In genomic region chr11:57345555-57346151, GRCh38 we compare ENCODE assay signal across 8 cellular contexts. TPM values are rescaled to one million over a fixed set of nuclear protein-coding genes. Genes with fewer than 3 reads are reported as not detected.
DNase-seq lines count a peak whose midpoint lies in the region; ATAC-seq lines count a peak whose summit lies in the region.

No MANE protein-coding gene starts in this region.

- no peak overlapping the region for H4K8ac ChIP-seq in trophoblast cell (ENCODE audit: low read depth, low read length)

- H3K9me3 ChIP-seq in SJCRH30 (replicated peaks) (no peaks in the 10 kb centered on the region), trophoblast cell (ENCODE audit: insufficient read depth, low read depth, low read length) (no peaks in the 10 kb centered on the region), aorta (ENCODE audit: control insufficient read depth, low read length) (no peaks in the 10 kb centered on the region)

- no peak overlapping the region for H4K12ac ChIP-seq in trophoblast cell (ENCODE audit: low read depth, low read length)

- no peak overlapping the region for H2BK120ac ChIP-seq in trophoblast cell (ENCODE audit: insufficient read depth, low read length, poor library complexity)

- no peak overlapping the region for H3K4ac ChIP-seq in trophoblast cell (ENCODE audit: low read depth, low read length)

- H2BK5ac ChIP-seq in trophoblast cell (ENCODE audit: low read depth, low read length, poor library complexity): no peak overlapping the region

- H3K27me3 ChIP-seq in SJCRH30: peaks cover 6% of the 10 kb centered on the region
- H3K27me3 ChIP-seq in trophoblast cell (ENCODE audit: insufficient read depth, low read length): no peaks in the 10 kb centered on the region
- H3K27me3 ChIP-seq in aorta (ENCODE audit: control insufficient read depth in 1 of 2, insufficient read depth in 2 of 2, low read length in 1 of 2): no peaks in the 10 kb centered on the region

- H3K27ac ChIP-seq in SJCRH30: no peak overlapping the region
- H3K27ac ChIP-seq in trophoblast cell (ENCODE audit: low read depth, low read length): no peak overlapping the region
- H3K27ac ChIP-seq in aorta (ENCODE audit: low read depth in 1 of 2, low read length in 2 of 2): no peak overlapping the region

- H3K18ac ChIP-seq in trophoblast cell (ENCODE audit: low read length): no peak overlapping the region

- no peak overlapping the region for H3K14ac ChIP-seq in trophoblast cell (ENCODE audit: low read length)

- H2AK5ac ChIP-seq in trophoblast cell (ENCODE audit: low read length): no peak overlapping the region

- H3K4me1 ChIP-seq in SJCRH30 (no peaks in the 10 kb centered on the region), trophoblast cell (ENCODE audit: control insufficient read depth in 1 of 2, insufficient read depth in 2 of 2, low read length in 2 of 2) (peaks cover 0 to 3% of the 10 kb centered on the region in 2 experiments), aorta (ENCODE audit: control insufficient read depth in 1 of 2, insufficient read depth in 2 of 2, low read length in 2 of 2) (no peaks in the 10 kb centered on the region)

- H2AFZ ChIP-seq in trophoblast cell (ENCODE audit: insufficient read depth, low read length, poor library complexity): no peak overlapping the region

- H3K4me3 ChIP-seq in SJCRH30 (no peak overlapping the region), trophoblast cell (ENCODE audit: low read depth, low read length) (no peak overlapping the region), aorta (ENCODE audit: low read length in 2 of 2) (no peak overlapping the region)

- H3K23ac ChIP-seq in trophoblast cell (ENCODE audit: low read length): no peak overlapping the region

- H3K4me2 ChIP-seq in trophoblast cell (ENCODE audit: low read length): no peak overlapping the region

- H3K79me2 ChIP-seq in trophoblast cell (ENCODE audit: control insufficient read depth, insufficient read depth, low read length, poor library complexity): no peaks in the 10 kb centered on the region

- peaks cover 1% of the 10 kb centered on the region for H3K79me1 ChIP-seq in trophoblast cell (ENCODE audit: low read length)

- no peak overlapping the region for H3K9ac ChIP-seq in trophoblast cell (ENCODE audit: low read length)

- ATAC-seq in GM21529 (IDR thresholded peaks at IDR 0.05; ENCODE audit: unreplicated experiment) (peak; percentile 75), aorta (ENCODE audit: low FRiP score) (peak; percentile 74)

- intact Hi-C loops in aorta (cut with DNase I): loop anchor here in 1 of 2 donors (5.0 to 10.0 kb wide), 3 partner anchors 137 to 501 kb away; no protein-coding TSS in a partner anchor

- no peak overlapping the region for H4K91ac ChIP-seq in trophoblast cell (ENCODE audit: low read depth, low read length)

- DNase-seq in DMS 273 treated with DMSO at 0.1 percent for 48 hours (lab: John Stamatoyannopoulos, UW): peak; percentile 24
- DNase-seq in LHCN-M2 (ENCODE audit: low read depth): peak; percentile 55
- DNase-seq in SJCRH30: peak; percentile 64 to 87
- DNase-seq in activated gamma-delta T cell treated with anti-CD3 and anti-CD28 coated beads, Interleukin-2, amount 50 U/mL, for 16 hours (ENCODE audit: low read depth): peak; percentile 53
- peak; percentile 82 for DNase-seq in germinal center (ENCODE audit: low spot score)
- DNase-seq in trophoblast cell: peak; percentile 65 to 87
- DNase-seq in aorta: peak; percentile 69 to 81

- H3K36me3 ChIP-seq in SJCRH30 (no peaks in the 10 kb centered on the region), trophoblast cell (ENCODE audit: control insufficient read depth in 1 of 2, insufficient read depth in 2 of 2, low read length in 2 of 2) (no peaks in the 10 kb centered on the region), aorta (ENCODE audit: control insufficient read depth in 1 of 2, insufficient read depth in 2 of 2, low read length in 1 of 2) (no peaks in the 10 kb centered on the region)

- WGBS in trophoblast cell (ENCODE audit: extremely low coverage, insufficient coverage, insufficient read length): no CpG with 5 or more reads among the region's 11 CpGs
- 19 to 21% methylated on average over 11 of the region's 11 CpGs for WGBS in aorta, 2 donors

- no peak overlapping the region for H2BK12ac ChIP-seq in trophoblast cell (ENCODE audit: low read length)

RNA-seq across cellular contexts. Expression of gene P2RX3, which starts 7.5 kb away (rescaled TPM):
- not detected in 2 replicates for total RNA-seq in LHCN-M2 (2014; rRNA removed)
- not detected for polyA plus RNA-seq in LHCN-M2 (2012)
- not detected in 2 replicates for total RNA-seq in SJCRH30 (2014; rRNA removed; shearing (Covaris generic))
- 0.07 and 0.11 TPM in 2 replicates for polyA plus RNA-seq in trophoblast cell (2013)
- total RNA-seq in aorta: not detected
- not detected for polyA plus RNA-seq in aorta

RNA-seq across cellular contexts. Expression of gene SSRP1, which starts 10.0 kb away (rescaled TPM):
- total RNA-seq in LHCN-M2 (2014; rRNA removed) (150 and 169 TPM in 2 replicates), aorta (10 to 100 TPM; 43.2 to 48.7 TPM)
- 126 TPM for polyA plus RNA-seq in LHCN-M2 (2012)
- total RNA-seq in SJCRH30 (2014; rRNA removed; shearing (Covaris generic)): 248 and 249 TPM in 2 replicates
- 113 and 120 TPM in 2 replicates for polyA plus RNA-seq in trophoblast cell (2013)
- polyA plus RNA-seq in aorta: 10 to 100 TPM; 37.8 to 44.9 TPM

RNA-seq across cellular contexts. Expression of gene TNKS1BP1, which starts 20.9 kb away (rescaled TPM):
- total RNA-seq in LHCN-M2 (2014; rRNA removed) (95.9 and 114 TPM in 2 replicates), aorta (100 to 1,000 TPM; 169 to 184 TPM)
- polyA plus RNA-seq in LHCN-M2 (2012): 124 TPM
- total RNA-seq in SJCRH30 (2014; rRNA removed; shearing (Covaris generic)): 53.5 and 70.9 TPM in 2 replicates
- polyA plus RNA-seq in trophoblast cell (2013): 264 and 289 TPM in 2 replicates
- 100 to 1,000 TPM in 1 of 2 donors, 10 to 100 TPM in 1; 35.2 to 161 TPM for polyA plus RNA-seq in aorta

RNA-seq across cellular contexts. Expression of gene PRG3, which starts 35.3 kb away (rescaled TPM):
- total RNA-seq in LHCN-M2 (2014; rRNA removed): not detected in 2 replicates
- not detected for polyA plus RNA-seq in LHCN-M2 (2012)
- total RNA-seq in SJCRH30 (2014; rRNA removed; shearing (Covaris generic)): not detected in 2 replicates
- not detected in 2 replicates for polyA plus RNA-seq in trophoblast cell (2013)
- not detected for total RNA-seq in aorta
- not detected for polyA plus RNA-seq in aorta

RNA-seq across cellular contexts. Expression of gene PRG2, which starts 44.8 kb away (rescaled TPM):
- total RNA-seq in LHCN-M2 (2014; rRNA removed): 0.06 TPM in 1 of 2 replicates, not detected in the other
- polyA plus RNA-seq in LHCN-M2 (2012): not detected
- total RNA-seq in SJCRH30 (2014; rRNA removed; shearing (Covaris generic)): not detected in 2 replicates
- polyA plus RNA-seq in trophoblast cell (2013): 0.04 and 0.11 TPM in 2 replicates
- under 1 TPM; 0.39 to 0.84 TPM for total RNA-seq in aorta
- polyA plus RNA-seq in aorta: under 1 TPM in 1 of 2 donors, not detected in 1; 0.15 TPM

Comparison
In these comparisons a context has a peak if more than half of its experiments do, and no peak if none do; other contexts are left out.
1. DNase-seq: peak in every context shown above with its lines; median percentile 82 in germinal center; 76 in trophoblast cell; 76 in SJCRH30; 75 in aorta; 55 in LHCN-M2; 53 in activated gamma-delta T cell treated with anti-CD3 and anti-CD28 coated beads, Interleukin-2, amount 50 U/mL, for 16 hours; 24 in DMS 273 treated with DMSO at 0.1 percent for 48 hours.